Comparison of ENCODE assay signal across 19 cellular contexts in the genomic region with DNA sequence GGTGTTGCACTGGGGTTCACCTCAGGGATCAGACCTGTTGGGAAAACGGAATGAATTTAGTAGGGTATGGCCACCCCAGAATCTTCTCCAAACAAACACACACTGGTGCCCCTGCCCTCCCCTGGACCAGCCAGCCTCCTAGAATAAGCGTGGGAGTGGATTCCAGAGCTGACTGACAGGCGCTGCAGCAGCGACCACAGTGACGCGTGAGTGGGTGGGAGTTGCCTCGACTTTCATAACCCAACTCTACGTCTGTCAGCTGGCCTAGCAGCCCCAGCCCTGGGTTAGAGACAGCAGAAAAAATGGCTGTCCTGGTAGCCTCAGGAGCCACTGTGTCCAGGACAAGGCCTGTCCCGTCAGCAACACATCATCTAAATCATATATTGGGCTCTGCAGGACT. TPM values are rescaled to one million over a fixed set of nuclear protein-coding genes. Genes with fewer than 3 reads are reported as not detected.
A peak's percentile ranks its signal among the peaks of the same experiment; 100 is the strongest.
DNase-seq lines count a peak whose midpoint lies in the region; ATAC-seq, FAIRE-seq and TF ChIP-seq lines count a peak whose summit lies in the region.
"Had no signal": no experiment of that assay in that cellular context is flagged by ENCODE, and none has a peak within 500 bp of the region (broad histone marks: within the 10 kb centered on the region; RNA-seq: fewer than 3 reads in every experiment).

No MANE protein-coding gene starts in this region.

- no peak overlapping the region for H3K4me3 Mint-ChIP-seq in activated naive CD8-positive, alpha-beta T cell treated with anti-CD3 and anti-CD28 coated beads for 36 hours
- H3K4me3 Mint-ChIP-seq in stimulated activated naive CD8-positive, alpha-beta T cell treated with anti-CD3 and anti-CD28 coated beads, Interleukin-15, amount 100 ng/mL, for 72 hours = no peak overlapping the region
- H3K4me3 Mint-ChIP-seq: activated B cell treated with CpG ODN at 0.5 μM for 24 hours; activated T-helper 1 cell treated with anti-CD3 and anti-CD28 coated beads, Interleukin-12 subunit alpha, Interleukin-12 subunit beta, Interleukin-2, Interleukin-4 antibody, amounts not matched to agents 30 ng/mL and 10 ng/mL and 1 ng/mL, durations not matched to agents 14 hours and 24 hours and 36 hours; CD4-positive, alpha-beta memory T cell; naive B cell; T-helper 17 cell had no signal

- H3K27ac Mint-ChIP-seq in activated naive CD8-positive, alpha-beta T cell treated with anti-CD3 and anti-CD28 coated beads for 36 hours = no peak overlapping the region
- H3K27ac Mint-ChIP-seq in stimulated activated naive CD8-positive, alpha-beta T cell treated with anti-CD3 and anti-CD28 coated beads, Interleukin-15, amount 100 ng/mL, for 72 hours = peak overlapping the region in 1 of 2 donors; percentile 48
- H3K27ac Mint-ChIP-seq: activated B cell treated with CpG ODN at 0.5 μM for 24 hours; activated T-helper 1 cell treated with anti-CD3 and anti-CD28 coated beads, Interleukin-12 subunit alpha, Interleukin-12 subunit beta, Interleukin-2, Interleukin-4 antibody, amounts not matched to agents 30 ng/mL and 10 ng/mL and 1 ng/mL, durations not matched to agents 14 hours and 24 hours and 36 hours; T-helper 17 cell had no signal

- no peak for FAIRE-seq in D721Med (lab: Jason Lieb, UNC)
- no peak for FAIRE-seq in HTR-8/SVneo (lab: Jason Lieb, UNC)
- FAIRE-seq: islet of Langerhans had no signal

- H3K27me3 Mint-ChIP-seq in activated naive CD8-positive, alpha-beta T cell treated with anti-CD3 and anti-CD28 coated beads for 36 hours = no peaks in the 10 kb centered on the region
- H3K27me3 Mint-ChIP-seq in stimulated activated naive CD8-positive, alpha-beta T cell treated with anti-CD3 and anti-CD28 coated beads, Interleukin-15, amount 100 ng/mL, for 72 hours = peaks cover 6% of the 10 kb centered on the region
- H3K27me3 Mint-ChIP-seq: activated B cell treated with CpG ODN at 0.5 μM for 24 hours; CD4-positive, alpha-beta memory T cell; T-helper 17 cell had no signal

- ATAC-seq in stimulated activated naive CD8-positive, alpha-beta T cell treated with anti-CD3 and anti-CD28 coated beads, Interleukin-15, amount 100 ng/mL, for 72 hours = peak; percentile 33
- no peak for ATAC-seq in HG03571 (IDR thresholded peaks at IDR 0.05; ENCODE audit: unreplicated experiment)
- ATAC-seq: T-helper 17 cell had no signal

- no peaks in the 10 kb centered on the region for H3K36me3 Mint-ChIP-seq in activated naive CD8-positive, alpha-beta T cell treated with anti-CD3 and anti-CD28 coated beads for 36 hours

- H3K9me3 Mint-ChIP-seq in activated naive CD8-positive, alpha-beta T cell treated with anti-CD3 and anti-CD28 coated beads for 36 hours = no peaks in the 10 kb centered on the region
- H3K9me3 Mint-ChIP-seq in stimulated activated naive CD8-positive, alpha-beta T cell treated with anti-CD3 and anti-CD28 coated beads, Interleukin-15, amount 100 ng/mL, for 72 hours = no peaks in the 10 kb centered on the region
- H3K9me3 Mint-ChIP-seq: activated B cell treated with CpG ODN at 0.5 μM for 24 hours; activated T-helper 1 cell treated with anti-CD3 and anti-CD28 coated beads, Interleukin-12 subunit alpha, Interleukin-12 subunit beta, Interleukin-2, Interleukin-4 antibody, amounts not matched to agents 30 ng/mL and 10 ng/mL and 1 ng/mL, durations not matched to agents 14 hours and 24 hours and 36 hours; CD4-positive, alpha-beta memory T cell; naive B cell had no signal

- peak; percentile 74 for DNase-seq in activated effector memory CD4-positive, alpha-beta T cell treated with anti-CD3 and anti-CD28 coated beads, Interleukin-2, amount 50 U/mL, for 16 hours
- no peak for DNase-seq in activated effector memory CD4-positive, alpha-beta T cell treated with Interleukin-2 at 50 U/mL for 16 hours
- peak; percentile 39 for DNase-seq in activated naive CD8-positive, alpha-beta T cell treated with anti-CD3 and anti-CD28 coated beads for 36 hours
- peak; percentile 25 for DNase-seq in stimulated activated CD4-positive, alpha-beta T cell treated with anti-CD3 and anti-CD28 coated beads, Interleukin-12 subunit alpha, Interleukin-12 subunit beta, amount 100 ng/mL, for 4 hours
- peak; percentile 17 to 23 for DNase-seq in stimulated activated naive CD8-positive, alpha-beta T cell treated with anti-CD3 and anti-CD28 coated beads, Interleukin-15, amount 100 ng/mL, for 72 hours
- no peak for DNase-seq in D721Med (ENCODE audit: insufficient read length, low spot score)
- no peak for DNase-seq in HTR-8/SVneo (ENCODE audit: insufficient read length, low spot score)
- DNase-seq: activated B cell treated with CpG ODN at 0.5 μM for 24 hours; CD4-positive, alpha-beta memory T cell; DMS79; Karpas-422; naive B cell; NCI-H1105 treated with DMSO at 0.1 percent for 48 hours; SIG-M5; stomach; T-helper 17 cell had no signal

- no peaks in the 10 kb centered on the region for H3K4me1 Mint-ChIP-seq in activated naive CD8-positive, alpha-beta T cell treated with anti-CD3 and anti-CD28 coated beads for 36 hours
- H3K4me1 Mint-ChIP-seq in stimulated activated naive CD8-positive, alpha-beta T cell treated with anti-CD3 and anti-CD28 coated beads, Interleukin-15, amount 100 ng/mL, for 72 hours = peaks cover 10% of the 10 kb centered on the region

- TF ChIP-seq CTCF in D721Med (IDR thresholded peaks at IDR 0.05; ENCODE audit: insufficient read depth, missing control alignments) = no peak

RNA-seq across cellular contexts. Expression of gene PLA2G4B, which starts 9.9 kb away (rescaled TPM):
- 1 to 10 TPM; 2.1 to 2.2 TPM for total RNA-seq in activated naive CD8-positive, alpha-beta T cell treated with anti-CD3 and anti-CD28 coated beads for 36 hours

RNA-seq across cellular contexts. Expression of gene JMJD7, which starts 20.7 kb away (rescaled TPM):
- 10 to 100 TPM in 1 of 2 experiments, 1 to 10 TPM in 1; 9.4 to 10.9 TPM for total RNA-seq in activated naive CD8-positive, alpha-beta T cell treated with anti-CD3 and anti-CD28 coated beads for 36 hours

RNA-seq across cellular contexts. Expression of gene SPTBN5, which starts 45.3 kb away (rescaled TPM):
- total RNA-seq in activated naive CD8-positive, alpha-beta T cell treated with anti-CD3 and anti-CD28 coated beads for 36 hours = under 1 TPM; 0.19 to 0.30 TPM

Comparison
In these comparisons a context has a peak if more than half of its experiments do, and no peak if none do; other contexts are left out.
1. DNase-seq: peak in activated effector memory CD4-positive, alpha-beta T cell treated with anti-CD3 and anti-CD28 coated beads, Interleukin-2, amount 50 U/mL, for 16 hours (single experiment), activated naive CD8-positive, alpha-beta T cell treated with anti-CD3 and anti-CD28 coated beads for 36 hours (single experiment), stimulated activated CD4-positive, alpha-beta T cell treated with anti-CD3 and anti-CD28 coated beads, Interleukin-12 subunit alpha, Interleukin-12 subunit beta, amount 100 ng/mL, for 4 hours (single experiment) and stimulated activated naive CD8-positive, alpha-beta T cell treated with anti-CD3 and anti-CD28 coated beads, Interleukin-15, amount 100 ng/mL, for 72 hours (2 of 2); none in activated effector memory CD4-positive, alpha-beta T cell treated with Interleukin-2 at 50 U/mL for 16 hours (single experiment), D721Med (single experiment) and HTR-8/SVneo (single experiment).